In the genomic region with DNA sequence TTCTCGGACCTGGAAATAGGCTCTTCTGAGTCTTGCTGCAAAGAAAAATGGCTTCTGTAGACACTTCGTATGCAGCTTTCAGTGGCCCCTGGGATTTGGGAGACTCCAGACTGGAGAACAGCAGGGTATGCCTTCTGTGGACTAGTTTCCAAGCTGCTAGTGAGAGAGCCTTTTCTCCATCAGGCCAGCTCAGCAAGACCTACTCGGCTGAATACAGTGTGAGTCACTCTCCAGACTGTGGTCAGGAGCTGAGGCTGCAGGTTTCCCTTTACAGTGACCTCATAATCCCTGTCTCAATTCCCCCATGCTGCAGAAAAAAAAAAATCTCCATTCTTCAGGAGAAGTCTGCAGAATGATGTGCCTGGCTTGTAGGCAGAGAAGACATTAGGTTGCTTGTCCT, we compare ENCODE assay signal across 10 cellular contexts.
DNase-seq lines count a peak whose midpoint lies in the region; ATAC-seq and TF ChIP-seq lines count a peak whose summit lies in the region.
"Had no signal": no experiment of that assay in that cellular context is flagged by ENCODE, and none has a peak within 500 bp of the region (broad histone marks: within the 10 kb centered on the region; RNA-seq: fewer than 3 reads in every experiment).

No MANE protein-coding gene starts in this region.

- no peaks in the 10 kb centered on the region for H3K79me1 ChIP-seq in IMR-90 (ENCODE audit: low read depth in 1 of 2, low read length in 2 of 2)

- H3K18ac ChIP-seq in IMR-90 (ENCODE audit: low read depth, low read length), result no peak overlapping the region

- peak overlapping the region; percentile 5 for H2AK9ac ChIP-seq in IMR-90 (replicated peaks; ENCODE audit: low read depth, low read length, poor library complexity)

- H3K9ac ChIP-seq in IMR-90 (ENCODE audit: low read depth, low read length), result no peak overlapping the region

- intact Hi-C loops in IMR-90 (cut with micrococcal nuclease), result loop anchor here (5.0 kb wide), 1 partner anchor 71 kb away; no protein-coding TSS in a partner anchor
- intact Hi-C loops in mucosa of descending colon (cut with DNase I, micrococcal nuclease), result no loop called here

- TF ChIP-seq CTCF in IMR-90 (conservative IDR thresholded peaks at IDR 0.05; ENCODE audit: low read depth, low read length) (no peak), mucosa of descending colon (IDR thresholded peaks at IDR 0.05) (no peak), GM10266 (IDR thresholded peaks at IDR 0.05; ENCODE audit: control insufficient read depth, insufficient read depth, low read depth, missing control alignments) (no peak)

- H3K4me3 ChIP-seq in IMR-90 (ENCODE audit: insufficient read depth, low read depth, low read length), result no peak overlapping the region
- no peak overlapping the region for H3K4me3 ChIP-seq in mucosa of descending colon

- no peak overlapping the region for H3K14ac ChIP-seq in IMR-90 (replicated peaks; ENCODE audit: low read depth, low read length)

- H3K23ac ChIP-seq in IMR-90 (ENCODE audit: low read depth, low read length), result no peak overlapping the region

- H3K4ac ChIP-seq in IMR-90 (ENCODE audit: low read depth, low read length), result peak overlapping the region; percentile 51; the same call in 1 of the 2 replicates

- no peak overlapping the region for H3K56ac ChIP-seq in IMR-90 (ENCODE audit: extremely low read depth, insufficient read depth, low read length)

- in situ Hi-C loops in IMR-90 (cut with MboI; ENCODE audit: low sequenced_read_pairs), result no loop called here

- no peak overlapping the region for H2BK20ac ChIP-seq in IMR-90 (ENCODE audit: low read depth, low read length)

- no TSS peak for BruUV-seq in IMR-90 (replicated peaks; lab: Mats Ljungman, UMichigan)

- 0 out of 2 replicates have a peak overlapping the region, but pooled peaks have one; percentile 50 for H2AK5ac ChIP-seq in IMR-90 (ENCODE audit: low read depth, low read length)

- no peak for TF ChIP-seq POLR2A in IMR-90 (IDR thresholded peaks at IDR 0.05; ENCODE audit: low read depth, low read length)

- POLR2A ChIA-PET in IMR-90 (lab: Charles Lee; ENCODE audit: unreplicated experiment), result no interaction called here

- peaks cover 7% of the 10 kb centered on the region for H3K27me3 ChIP-seq in IMR-90 (ENCODE audit: control insufficient read depth, insufficient read depth, low read length)

- H4K5ac ChIP-seq in IMR-90 (ENCODE audit: low read depth, low read length), result no peak overlapping the region

- no peak for TF ChIP-seq RAD21 in IMR-90 (IDR thresholded peaks at IDR 0.05; ENCODE audit: low read length)

- H3K9me3 ChIP-seq in IMR-90 (ENCODE audit: control insufficient read depth, insufficient read depth, low read length) (no peaks in the 10 kb centered on the region), mucosa of descending colon (no peaks in the 10 kb centered on the region)

- H3K4me2 ChIP-seq in IMR-90 (ENCODE audit: low read depth, low read length), result no peak overlapping the region

- H3K9me1 ChIP-seq in IMR-90 (ENCODE audit: insufficient read depth, low read length), result peaks cover 9% of the 10 kb centered on the region

- H4K91ac ChIP-seq in IMR-90 (ENCODE audit: insufficient read depth, low read depth, low read length), result no peak overlapping the region; the same call in 1 of the 2 replicates

- H4K8ac ChIP-seq in IMR-90 (ENCODE audit: low read depth in 2 of 2, low read length in 2 of 2), result peak overlapping the region in 1 of 2 experiments; percentile 15; a peak in 1 of 4 replicates

- peak overlapping the region; percentile 32 for H2AFZ ChIP-seq in IMR-90 (replicated peaks; ENCODE audit: low read length, poor library complexity)

- peak overlapping the region; percentile 47; the same call in 1 of the 3 replicates for H2BK15ac ChIP-seq in IMR-90 (ENCODE audit: low read depth, low read length)

- 0% methylated on average over 1 of the region's 3 CpGs; no CpG with 5 or more reads in 1 of the 2 experiments for WGBS in IMR-90 (ENCODE audit: extremely low coverage in 2 of 2, insufficient read length in 1 of 2), 2 experiments

- H3K4me1 ChIP-seq in IMR-90 (ENCODE audit: control insufficient read depth, insufficient read depth, low read length), result peaks cover 2% of the 10 kb centered on the region
- H3K4me1 ChIP-seq in mucosa of descending colon (ENCODE audit: low read depth), result no peaks in the 10 kb centered on the region

- H3K27ac ChIP-seq in IMR-90 (ENCODE audit: insufficient read depth, low read length), result no peak overlapping the region

- H3K36me3 ChIP-seq in IMR-90 (ENCODE audit: control insufficient read depth, insufficient read depth, low read length) (no peaks in the 10 kb centered on the region), mucosa of descending colon (ENCODE audit: low read depth) (no peaks in the 10 kb centered on the region)

- ATAC-seq in IMR-90 (ENCODE audit: low read depth) (peak; percentile 96), mucosa of descending colon (peak; percentile 50), HG03378 (IDR thresholded peaks at IDR 0.05; ENCODE audit: unreplicated experiment) (no peak)
- ATAC-seq: WTC11 had no signal

- peak; percentile 64 for DNase-seq in DMS53 (lab: John Stamatoyannopoulos, UW)
- no peak for DNase-seq in DMS53 treated with DMSO at 0.1 percent for 48 hours (lab: John Stamatoyannopoulos, UW; ENCODE audit: unreplicated experiment)
- peak; percentile 94 for DNase-seq in IMR-90
- DNase-seq in amniotic epithelial cell (ENCODE audit: low read depth), result peak; percentile 95
- DNase-seq in mucosa of descending colon, result no peak
- no peak for DNase-seq in GM10266 (ENCODE audit: extremely low spot score)
- no peak for DNase-seq in activated CD8-positive, alpha-beta memory T cell treated with anti-CD3 and anti-CD28 coated beads for 24 hours
- DNase-seq: 8988T had no signal

- dilution Hi-C loops in IMR-90 (cut with HindIII; ENCODE audit: low sequenced_read_pairs, unreplicated experiment), result no loop called here

- no peak overlapping the region for H2BK5ac ChIP-seq in IMR-90 (ENCODE audit: low read depth, low read length, poor library complexity, severe bottlenecking)

- CTCF ChIA-PET in IMR-90 (lab: Yijun Ruan, JAX), result interaction anchor here (0.9 to 2.7 kb wide), 3 partner anchors 84 to 347 kb away, joined by 3 to 11 read pairs (median 4); partner anchors contain the start of gene TEX48

- H4K20me1 ChIP-seq in IMR-90 (ENCODE audit: insufficient read depth, low read length), result no peaks in the 10 kb centered on the region

- H2BK120ac ChIP-seq in IMR-90 (ENCODE audit: low read depth, low read length), result peak overlapping the region; percentile 3; the same call in 1 of the 2 replicates

TF ChIP-seq in IMR-90, 13 proteins besides CTCF, POLR2A, EP300 and RAD21:
- peak; percentile 6; the same call in 1 of the 2 replicates for TF ChIP-seq NFE2L2 (IDR thresholded peaks at IDR 0.05; ENCODE audit: low read depth, low read length)
- TF ChIP-seq, protein P1, sequence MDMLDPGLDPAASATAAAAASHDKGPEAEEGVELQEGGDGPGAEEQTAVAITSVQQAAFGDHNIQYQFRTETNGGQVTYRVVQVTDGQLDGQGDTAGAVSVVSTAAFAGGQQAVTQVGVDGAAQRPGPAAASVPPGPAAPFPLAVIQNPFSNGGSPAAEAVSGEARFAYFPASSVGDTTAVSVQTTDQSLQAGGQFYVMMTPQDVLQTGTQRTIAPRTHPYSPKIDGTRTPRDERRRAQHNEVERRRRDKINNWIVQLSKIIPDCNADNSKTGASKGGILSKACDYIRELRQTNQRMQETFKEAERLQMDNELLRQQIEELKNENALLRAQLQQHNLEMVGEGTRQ (IDR thresholded peaks at IDR 0.05; ENCODE audit: low read depth, low read length), result no peak
- TF ChIP-seq MAFK (IDR thresholded peaks at IDR 0.05; ENCODE audit: low read depth, low read length), result peak; percentile 92
- TF ChIP-seq ELK1 (IDR thresholded peaks at IDR 0.05; ENCODE audit: borderline replicate concordance, low read depth, low read length), result no peak
- peak; percentile 9; the same call in 1 of the 2 replicates for TF ChIP-seq SMC3 (IDR thresholded peaks at IDR 0.05; ENCODE audit: low read depth, low read length)
- no peak for TF ChIP-seq MXI1 (IDR thresholded peaks at IDR 0.05; ENCODE audit: borderline replicate concordance, low read depth, low read length)
- peak; percentile 89 for TF ChIP-seq FOS (IDR thresholded peaks at IDR 0.05; ENCODE audit: low read depth, low read length)
- no peak for TF ChIP-seq RFX5 (IDR thresholded peaks at IDR 0.05; ENCODE audit: low read depth, low read length)
- TF ChIP-seq MAZ (IDR thresholded peaks at IDR 0.05; ENCODE audit: borderline replicate concordance, low read depth, low read length), result no peak
- TF ChIP-seq BHLHE40 (IDR thresholded peaks at IDR 0.05; ENCODE audit: low read depth, low read length), result peak; percentile 26; the same call in 1 of the 2 replicates
TF ChIP-seq in IMR-90: peak in this region for 5.

Comparison
In these comparisons a context has a peak if more than half of its experiments do, and no peak if none do; other contexts are left out.
1. DNase-seq: peak in DMS53 (single experiment), IMR-90 (single experiment) and amniotic epithelial cell (single experiment); none in DMS53 treated with DMSO at 0.1 percent for 48 hours (single experiment), mucosa of descending colon (0 of 3), GM10266 (single experiment) and activated CD8-positive, alpha-beta memory T cell treated with anti-CD3 and anti-CD28 coated beads for 24 hours (single experiment).